Comparison of ENCODE assay signal across 1 cellular context in genomic region chr1:153977250-153978240, GRCh38.
TF ChIP-seq lines count a peak whose summit lies in the region.

Gene JTB, minus strand, starts transcription at chr1:153977674. Its CDS starts 422 bp downstream, at chr1:153977252.

TF ChIP-seq in HepG2, 621 proteins besides CTCF, POLR2A, EP300 and RAD21 (continued from another document and continues in another):
- TF ChIP-seq ZBTB49 (CRISPR knock-in tag; IDR thresholded peaks at IDR 0.05; ENCODE audit: borderline replicate concordance) (no peak), CBX2 (IDR thresholded peaks at IDR 0.05; ENCODE audit: low read depth, low read length) (no peak), CBX2 (CRISPR knock-in tag; IDR thresholded peaks at IDR 0.05; ENCODE audit: low read depth) (no peak), ZNF577 (CRISPR knock-in tag; IDR thresholded peaks at IDR 0.05; ENCODE audit: borderline replicate concordance, low read depth) (peak; percentile 64; the same call in 1 of the 2 replicates), ZNF207 (IDR thresholded peaks at IDR 0.05; ENCODE audit: borderline replicate concordance) (no peak), TFDP2 (CRISPR knock-in tag; IDR thresholded peaks at IDR 0.05) (peak; percentile 80; the same call in 1 of the 2 replicates), ZKSCAN8 (CRISPR knock-in tag; IDR thresholded peaks at IDR 0.05; ENCODE audit: borderline replicate concordance) (peak; percentile 17), HCFC1 (IDR thresholded peaks at IDR 0.05; ENCODE audit: low read depth, low read length) (peak; percentile 82), SUZ12 (IDR thresholded peaks at IDR 0.05; ENCODE audit: low read depth, low read length) (peak; percentile 60), ZNF160 (CRISPR knock-in tag; IDR thresholded peaks at IDR 0.05) (peak; percentile 40; the same call in 1 of the 2 replicates), HOXA3 (CRISPR knock-in tag; IDR thresholded peaks at IDR 0.05) (peak; percentile 59), ZUFSP (CRISPR knock-in tag; IDR thresholded peaks at IDR 0.05; ENCODE audit: borderline replicate concordance) (no peak), MYC (CRISPR knock-in tag; IDR thresholded peaks at IDR 0.05; ENCODE audit: borderline replicate concordance) (peak; percentile 88), ERF (CRISPR knock-in tag; IDR thresholded peaks at IDR 0.05) (peak; percentile 80), HMG20B (CRISPR knock-in tag; conservative IDR thresholded peaks at IDR 0.05) (no peak), SMAD3 (CRISPR knock-in tag; IDR thresholded peaks at IDR 0.05) (0 out of 2 replicates have a peak, but pooled peaks have one; percentile 54), HMGXB3 (CRISPR knock-in tag; IDR thresholded peaks at IDR 0.05; ENCODE audit: borderline replicate concordance) (peak; percentile 98), ZNF746 (CRISPR knock-in tag; IDR thresholded peaks at IDR 0.05) (no peak), SMAD9 (CRISPR knock-in tag; IDR thresholded peaks at IDR 0.05) (0 out of 2 replicates have a peak, but pooled peaks have one; percentile 20), NR3C1 (CRISPR knock-in tag; IDR thresholded peaks at IDR 0.05) (no peak), ZFP90 (CRISPR knock-in tag; IDR thresholded peaks at IDR 0.05; ENCODE audit: borderline replicate concordance) (peak; percentile 19), ZBTB44 (CRISPR knock-in tag; IDR thresholded peaks at IDR 0.05) (peak; percentile 88; the same call in 1 of the 2 replicates), ISX (CRISPR knock-in tag; conservative IDR thresholded peaks at IDR 0.05) (0 out of 2 replicates have a peak, but pooled peaks have one; percentile 58), ZNF44 (CRISPR knock-in tag; IDR thresholded peaks at IDR 0.05) (peak; percentile 84; the same call in 1 of the 2 replicates), SP1 (IDR thresholded peaks at IDR 0.05) (no peak), SP1 (CRISPR knock-in tag; IDR thresholded peaks at IDR 0.05) (0 out of 2 replicates have a peak, but pooled peaks have one; percentile 15), ATF3 (CRISPR knock-in tag; IDR thresholded peaks at IDR 0.05) (peak; percentile 47; the same call in 1 of the 2 replicates), CC2D1A (CRISPR knock-in tag; IDR thresholded peaks at IDR 0.05) (0 out of 2 replicates have a peak, but pooled peaks have one; percentile 62), RARA (CRISPR knock-in tag; IDR thresholded peaks at IDR 0.05) (peak; percentile 18; the same call in 1 of the 2 replicates), ZNF335 (CRISPR knock-in tag; IDR thresholded peaks at IDR 0.05) (peak; percentile 67; the same call in 1 of the 2 replicates), HHEX (CRISPR knock-in tag; IDR thresholded peaks at IDR 0.05) (no peak), ZNF619 (CRISPR knock-in tag; IDR thresholded peaks at IDR 0.05) (peak; percentile 77; the same call in 1 of the 2 replicates), ZNF670 (CRISPR knock-in tag; IDR thresholded peaks at IDR 0.05; ENCODE audit: borderline replicate concordance) (peak; percentile 54; the same call in 1 of the 2 replicates), HOXD1 (CRISPR knock-in tag; IDR thresholded peaks at IDR 0.05) (peak; percentile 44; the same call in 1 of the 2 replicates), ZGPAT (CRISPR knock-in tag; IDR thresholded peaks at IDR 0.05) (peak; percentile 92), ZNF629 (CRISPR knock-in tag; conservative IDR thresholded peaks at IDR 0.05) (no peak), PLSCR1 (CRISPR knock-in tag; IDR thresholded peaks at IDR 0.05; ENCODE audit: borderline replicate concordance) (no peak), IRF9 (CRISPR knock-in tag; IDR thresholded peaks at IDR 0.05; ENCODE audit: borderline replicate concordance) (peak; percentile 59; the same call in 1 of the 2 replicates), SRY (CRISPR knock-in tag; IDR thresholded peaks at IDR 0.05) (0 out of 2 replicates have a peak, but pooled peaks have one; percentile 39), HIVEP1 (CRISPR knock-in tag; IDR thresholded peaks at IDR 0.05) (peak; percentile 72), PHF20 (CRISPR knock-in tag; IDR thresholded peaks at IDR 0.05) (peak; percentile 83), SMYD3 (CRISPR knock-in tag; IDR thresholded peaks at IDR 0.05) (peak; percentile 81), NCOA2 (CRISPR knock-in tag; IDR thresholded peaks at IDR 0.05) (peak; percentile 35; the same call in 1 of the 2 replicates), KDM5A (IDR thresholded peaks at IDR 0.05; ENCODE audit: borderline replicate concordance, low read length) (peak; percentile 68; the same call in 1 of the 2 replicates)
